Comparison of ENCODE assay signal across 10 cellular contexts in the genomic region with DNA sequence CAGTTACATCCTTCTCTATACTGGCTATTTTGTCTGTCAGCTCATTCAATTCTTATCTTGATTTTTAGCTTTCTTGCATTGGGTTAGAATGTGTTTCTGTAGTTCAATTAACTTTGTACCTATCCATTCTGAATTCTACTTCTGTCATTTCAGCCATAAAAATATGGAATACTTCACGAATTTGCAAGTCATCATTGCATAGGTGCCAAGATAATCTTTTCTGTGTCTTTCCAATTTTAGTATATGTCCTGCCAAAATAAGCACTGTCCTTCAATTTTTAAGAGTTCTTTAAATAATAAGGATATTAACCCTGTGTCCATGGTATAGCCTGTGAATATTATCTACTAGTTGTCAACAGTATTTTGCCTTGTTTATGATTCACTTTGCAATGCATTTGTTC.
"Had no signal": no experiment of that assay in that cellular context is flagged by ENCODE, and none has a peak within 500 bp of the region (broad histone marks: within the 10 kb centered on the region; RNA-seq: fewer than 3 reads in every experiment).

No MANE protein-coding gene starts in this region.

- ATAC-seq: GM23338, HCT116 had no signal

- H3K4me2 ChIP-seq: GM23338 had no signal

- H3K4me3 ChIP-seq: GM23248, GM23338, HAP-1 had no signal

- DNase-seq: GM23248, GOT3, H7, H9, HFFc6 had no signal

- H3K27ac ChIP-seq: GM23248 had no signal

- H3K9ac ChIP-seq: GM23248 had no signal

- H2AFZ ChIP-seq: GM23248 had no signal

- FAIRE-seq: H1, H54 had no signal

- H3K36me3 ChIP-seq: HAP-1 had no signal

- H3K9me3 ChIP-seq: HAP-1 had no signal

- H3K4me1 ChIP-seq: HAP-1 had no signal
